8 cellular contexts compared by ENCODE assay signal in genomic region chr19:1905071-1905862, GRCh38. TPM values are rescaled to one million over a fixed set of nuclear protein-coding genes. Genes with fewer than 3 reads are reported as not detected.
DNase-seq lines count a peak whose midpoint lies in the region; ATAC-seq, FAIRE-seq and TF ChIP-seq lines count a peak whose summit lies in the region.

TSS of gene ADAT3 (plus strand) at chr19:1905399. CDS start at chr19:1912048, 6,649 bp downstream.
TSS of gene SCAMP4 (plus strand) at chr19:1905399. CDS start at chr19:1915020, 9,621 bp downstream.

- H4K20me1 ChIP-seq in astrocyte (ENCODE audit: insufficient read depth, low read length): peaks cover 29% of the 10 kb centered on the region

- H3K27ac ChIP-seq in astrocyte (ENCODE audit: low read depth, low read length) (peak within 1 kb of the TSS; percentile 75), right cardiac atrium (ENCODE audit: low read length) (peak within 1 kb of the TSS; percentile 48), uterus (peak within 1 kb of the TSS; percentile 81 to 86)

- FAIRE-seq in astrocyte (lab: Jason Lieb, UNC): peak; percentile 17

- H3K36me3 Mint-ChIP-seq in T-helper 2 cell treated with Interferon-gamma antibody and Interleukin-4, amounts not matched to agents 5 μg/mL and 100 μg/mL, for 36 hours (ENCODE audit: low read depth): peaks cover 3% of the 10 kb centered on the region
- H3K36me3 Mint-ChIP-seq in astrocyte (ENCODE audit: low read depth, unreplicated experiment): no peaks in the 10 kb centered on the region

- H3K9me3 ChIP-seq in astrocyte (ENCODE audit: insufficient read depth, low read depth, low read length) (no peaks in the 10 kb centered on the region), right cardiac atrium (ENCODE audit: control insufficient read depth, low read length) (no peaks in the 10 kb centered on the region), uterus (no peaks in the 10 kb centered on the region)

- H3K79me2 ChIP-seq in astrocyte (ENCODE audit: insufficient read depth, low read length): peaks cover 46% of the 10 kb centered on the region

- H3K27me3 ChIP-seq in astrocyte (ENCODE audit: insufficient read depth, low read length) (no peaks in the 10 kb centered on the region), right cardiac atrium (ENCODE audit: control insufficient read depth, insufficient read depth) (no peaks in the 10 kb centered on the region), uterus (no peaks in the 10 kb centered on the region)

- ATAC-seq in GM18499 (IDR thresholded peaks at IDR 0.05; ENCODE audit: insufficient read depth, unreplicated experiment) (peak; percentile 46), HG02973 (IDR thresholded peaks at IDR 0.05; ENCODE audit: unreplicated experiment) (peak; percentile 71), right cardiac atrium (peak; percentile 97 to 98)

- peak within 1 kb of the TSS; percentile 81 for H2AFZ ChIP-seq in astrocyte (ENCODE audit: low read depth, low read length)

- H3K9ac ChIP-seq in astrocyte (ENCODE audit: low read length): peak within 1 kb of the TSS; percentile 78

- H3K4me1 Mint-ChIP-seq in T-helper 2 cell treated with Interferon-gamma antibody and Interleukin-4, amounts not matched to agents 5 μg/mL and 100 μg/mL, for 36 hours (ENCODE audit: low read depth): peaks cover 26% of the 10 kb centered on the region
- peaks cover 6% of the 10 kb centered on the region for H3K4me1 Mint-ChIP-seq in astrocyte (ENCODE audit: low read depth, unreplicated experiment)

- H3K4me2 ChIP-seq in astrocyte (ENCODE audit: low read length): peak within 1 kb of the TSS; percentile 84

- no peaks in the 10 kb centered on the region for H3K36me3 ChIP-seq in astrocyte (ENCODE audit: insufficient read depth, low read length)
- no peaks in the 10 kb centered on the region for H3K36me3 ChIP-seq in uterus

- no peaks in the 10 kb centered on the region for H3K27me3 Mint-ChIP-seq in T-helper 2 cell treated with Interferon-gamma antibody and Interleukin-4, amounts not matched to agents 5 μg/mL and 100 μg/mL, for 36 hours (ENCODE audit: low read depth)
- no peaks in the 10 kb centered on the region for H3K27me3 Mint-ChIP-seq in astrocyte (ENCODE audit: low read depth, unreplicated experiment)

- TF ChIP-seq POLR2A in uterus (IDR thresholded peaks at IDR 0.05): peak; percentile 55 to 92

- H3K9me3 Mint-ChIP-seq in T-helper 2 cell treated with Interferon-gamma antibody and Interleukin-4, amounts not matched to agents 5 μg/mL and 100 μg/mL, for 36 hours: no peaks in the 10 kb centered on the region
- no peaks in the 10 kb centered on the region for H3K9me3 Mint-ChIP-seq in astrocyte (ENCODE audit: unreplicated experiment)

- H3K4me1 ChIP-seq in astrocyte (ENCODE audit: insufficient read depth, low read length) (peaks cover 10% of the 10 kb centered on the region), right cardiac atrium (ENCODE audit: control insufficient read depth, insufficient read depth, low read length) (no peaks in the 10 kb centered on the region), uterus (peaks cover 0 to 7% of the 10 kb centered on the region in 2 donors)

- peak within 1 kb of the TSS; percentile 89 for H3K4me3 Mint-ChIP-seq in T-helper 2 cell treated with Interferon-gamma antibody and Interleukin-4, amounts not matched to agents 5 μg/mL and 100 μg/mL, for 36 hours
- H3K4me3 Mint-ChIP-seq in astrocyte (ENCODE audit: unreplicated experiment): peak within 1 kb of the TSS; percentile 93

- H3K4me3 ChIP-seq in astrocyte (ENCODE audit: insufficient read depth, low read depth, low read length) (peak within 1 kb of the TSS; percentile 66), right cardiac atrium (ENCODE audit: low read length) (peak within 1 kb of the TSS; percentile 73), uterus (peak within 1 kb of the TSS; percentile 42 to 65)

- TF ChIP-seq CTCF in astrocyte (IDR thresholded peaks at IDR 0.05; ENCODE audit: insufficient read depth, low read depth, low read length) (no peak), uterus (IDR thresholded peaks at IDR 0.05) (peak in 2 of 4 experiments; percentile 5 to 31)

- under 1% methylated on average over 93 of the region's 93 CpGs for WGBS in right cardiac atrium

- DNase-seq in NCI-H2029 (lab: John Stamatoyannopoulos, UW): peak; percentile 99
- peak; percentile 99 for DNase-seq in T-helper 2 cell treated with Interferon-gamma antibody and Interleukin-4, amounts not matched to agents 5 μg/mL and 100 μg/mL, for 36 hours (ENCODE audit: low spot score)
- peak; percentile 96 for DNase-seq in astrocyte (ENCODE audit: low read depth)
- peak; percentile 100 for DNase-seq in right cardiac atrium
- peak; percentile 95 for DNase-seq in pulmonary artery endothelial cell (ENCODE audit: low read depth, low spot score)
- peak; percentile 99 for DNase-seq in uterus

- intact Hi-C loops in right cardiac atrium (cut with DNase I): no loop called here
- intact Hi-C loops in uterus (cut with DNase I; ENCODE audit: low total_unique reads): no loop called here

- peak within 1 kb of the TSS; percentile 86 for H3K27ac Mint-ChIP-seq in T-helper 2 cell treated with Interferon-gamma antibody and Interleukin-4, amounts not matched to agents 5 μg/mL and 100 μg/mL, for 36 hours
- H3K27ac Mint-ChIP-seq in astrocyte (ENCODE audit: unreplicated experiment): peak within 1 kb of the TSS; percentile 90

RNA-seq across cellular contexts. Expression of gene ADAT3, which starts in this region (rescaled TPM):
- total RNA-seq in astrocyte (3.7 and 5.7 TPM in 2 replicates), right cardiac atrium (1 to 10 TPM; 1.2 to 2.7 (median 2.0) TPM), pulmonary artery endothelial cell (2.4 and 3.1 TPM in 2 replicates), uterus (1 to 10 TPM; 1.0 to 5.5 (median 2.8) TPM)
- 1.8 TPM for polyA plus RNA-seq in right cardiac atrium

RNA-seq across cellular contexts. Expression of gene SCAMP4, which starts in this region (rescaled TPM):
- 72.2 and 73.4 TPM in 2 replicates for total RNA-seq in astrocyte
- 10 to 100 TPM; 18.4 to 19.9 (median 18.9) TPM for total RNA-seq in right cardiac atrium
- polyA plus RNA-seq in right cardiac atrium: 16.1 TPM
- 23.7 and 26.2 TPM in 2 replicates for total RNA-seq in pulmonary artery endothelial cell
- total RNA-seq in uterus: 10 to 100 TPM in 3 of 4 donors, 1 to 10 TPM in 1; 9.5 to 68.9 (median 28.0) TPM

Comparison
In these comparisons a context has a peak if more than half of its experiments do, and no peak if none do; other contexts are left out.
1. Peak in every context shown above with its lines: DNase-seq, ATAC-seq, H3K4me3 ChIP-seq and H3K27ac ChIP-seq.
2. ATAC-seq: peak in every context shown above with its lines; median percentile 98 in right cardiac atrium; 71 in HG02973; 46 in GM18499.